8 cellular contexts compared by ENCODE assay signal in genomic region chr16:52191533-52192134, GRCh38.
DNase-seq lines count a peak whose midpoint lies in the region; ATAC-seq, FAIRE-seq and TF ChIP-seq lines count a peak whose summit lies in the region.

No MANE protein-coding gene starts in this region.

- RAD21 ChIA-PET in GM12878 (lab: Charles Lee; ENCODE audit: unreplicated experiment), result interaction anchor here (0.9 to 2.6 kb wide), 13 partner anchors 9 to 1092 kb away, joined by 3 to 65 read pairs (median 5); no protein-coding TSS in a partner anchor

- peak; percentile 91 for TF ChIP-seq CTCF in GM12878 (IDR thresholded peaks at IDR 0.05 in 2 of 3, conservative IDR thresholded peaks at IDR 0.05 in 1 of 3; ENCODE audit: control insufficient read depth in 2 of 3, extremely low read depth in 1 of 3, insufficient read depth in 1 of 3, low read depth in 3 of 3, low read length in 3 of 3)
- peak; percentile 59 to 87 (median 82) for TF ChIP-seq CTCF in spleen (IDR thresholded peaks at IDR 0.05 in 8 of 11, conservative IDR thresholded peaks at IDR 0.05 in 3 of 11)

- in situ Hi-C loops in GM12878 (cut with MboI), result loop anchor here (5.0 to 25.0 kb wide), 2 partner anchors 721 to 1096 kb away; no protein-coding TSS in a partner anchor

- no peak overlapping the region for H3K9ac ChIP-seq in GM12878 (ENCODE audit: control insufficient read depth, insufficient read depth, low read length)

- intact Hi-C loops in GM12878 (cut with micrococcal nuclease; ENCODE audit: unreplicated experiment) (loop anchor here (1.0 to 5.0 kb wide), 3 partner anchors 336 to 831 kb away; no protein-coding TSS in a partner anchor), spleen (cut with DNase I; ENCODE audit: low total_unique reads) (loop anchor here (10.0 kb wide), 1 partner anchor 723 kb away; no protein-coding TSS in a partner anchor)

- POLR2A ChIA-PET in GM12878 (lab: Charles Lee), result no interaction called here

- H2AFZ ChIP-seq in GM12878 (ENCODE audit: control insufficient read depth, low read depth, low read length), result peak overlapping the region; percentile 31

- no peaks in the 10 kb centered on the region for H3K79me2 ChIP-seq in GM12878 (ENCODE audit: control insufficient read depth, insufficient read depth, low read length)

- no peaks in the 10 kb centered on the region for H4K20me1 ChIP-seq in GM12878 (ENCODE audit: control insufficient read depth, insufficient read depth)

- H3K27ac ChIP-seq in GM12878 (ENCODE audit: control insufficient read depth, insufficient read depth) (no peak overlapping the region), spleen (no peak overlapping the region)

- H3K27me3 ChIP-seq in GM12878 (replicated peaks in 1 of 2; ENCODE audit: control insufficient read depth in 2 of 2, insufficient read depth in 2 of 2, low read length in 1 of 2) (no peaks in the 10 kb centered on the region), spleen (replicated peaks in 1 of 7) (no peaks in the 10 kb centered on the region)

- ATAC-seq in GM12878, result peak; percentile 69
- ATAC-seq in HG03521 (IDR thresholded peaks at IDR 0.05; ENCODE audit: unreplicated experiment), result no peak

- TF ChIP-seq POLR2A in GM12878 (IDR thresholded peaks at IDR 0.05; ENCODE audit: low read depth, low read length), result no peak
- TF ChIP-seq POLR2A in spleen (IDR thresholded peaks at IDR 0.05), result no peak

- peak; percentile 87 for DNase-seq in Ammon's horn (ENCODE audit: low spot score)
- peak; percentile 21 for DNase-seq in GM19240 (ENCODE audit: insufficient read length, low spot score)
- peak; percentile 65 for DNase-seq in NCI-H1436 (lab: John Stamatoyannopoulos, UW)
- peak; percentile 50 for DNase-seq in SW480 (ENCODE audit: low spot score)
- peak; percentile 15 for DNase-seq in GM12878 (ENCODE audit: low read depth, low spot score)
- DNase-seq in iPS-NIHi11 (ENCODE audit: low spot score), result peak; percentile 85
- DNase-seq in spleen, result peak; percentile 74

- H3K36me3 ChIP-seq in GM12878 (ENCODE audit: control insufficient read depth in 2 of 2, insufficient read depth in 2 of 2, low read length in 1 of 2) (no peaks in the 10 kb centered on the region), spleen (no peaks in the 10 kb centered on the region)

- H3K9me3 ChIP-seq in GM12878 (replicated peaks; ENCODE audit: control insufficient read depth, insufficient read depth, low read length) (no peaks in the 10 kb centered on the region), spleen (no peaks in the 10 kb centered on the region)

- FAIRE-seq in GM12878 (lab: Jason Lieb, UNC), result peak; percentile 62

- CTCF ChIA-PET in GM12878 (lab: Yijun Ruan, JAX), result interaction anchor here (0.6 to 6.1 kb wide), 50 partner anchors 9 to 1354 kb away, joined by 3 to 113 read pairs (median 4); no protein-coding TSS in a partner anchor

- 22% methylated on average over 7 of the region's 7 CpGs for WGBS in GM12878 (ENCODE audit: insufficient coverage, insufficient replicate concordance, low lambda C conversion rate, missing lambda C conversion rate)
- 52 to 59% (median 58%) methylated on average over 7 of the region's 7 CpGs for WGBS in spleen, 5 donors

- TF ChIP-seq RAD21 in GM12878 (IDR thresholded peaks at IDR 0.05; ENCODE audit: insufficient read depth, low read depth, low read length), result peak; percentile 85

- no peaks in the 10 kb centered on the region for H3K4me1 ChIP-seq in GM12878 (ENCODE audit: control insufficient read depth, insufficient read depth, low read length)
- no peaks in the 10 kb centered on the region for H3K4me1 ChIP-seq in spleen

- SMC1A ChIA-PET in GM12878 (lab: Charles Lee; ENCODE audit: uncharacterized antibody, unreplicated experiment), result interaction anchor here (0.6 to 4.7 kb wide), 23 partner anchors 9 to 830 kb away, joined by 3 to 85 read pairs (median 5); no protein-coding TSS in a partner anchor

- BruUV-seq in GM12878 (replicated peaks; lab: Mats Ljungman, UMichigan), result no TSS peak

- H3K4me3 ChIP-seq in GM12878 (no peak overlapping the region), spleen (no peak overlapping the region)

- no peak for TF ChIP-seq EP300 in GM12878 (IDR thresholded peaks at IDR 0.05; ENCODE audit: borderline replicate concordance in 1 of 2, control insufficient read depth in 1 of 2, low read depth in 2 of 2, low read length in 2 of 2)

- no peak overlapping the region for H3K4me2 ChIP-seq in GM12878 (ENCODE audit: control insufficient read depth, insufficient read depth)

TF ChIP-seq in GM12878, 131 proteins besides CTCF, POLR2A, EP300 and RAD21:
- TF ChIP-seq ATF2 (IDR thresholded peaks at IDR 0.05; ENCODE audit: low read length) (no peak), TCF3 (IDR thresholded peaks at IDR 0.05; ENCODE audit: borderline replicate concordance, insufficient read depth, low read depth, low read length) (no peak), YY1 (IDR thresholded peaks at IDR 0.05; ENCODE audit: low read depth, low read length) (peak; percentile 93), PML (IDR thresholded peaks at IDR 0.05; ENCODE audit: low read length) (no peak), NRF1 (conservative IDR thresholded peaks at IDR 0.05; ENCODE audit: low read depth, low read length) (no peak), SMC3 (IDR thresholded peaks at IDR 0.05; ENCODE audit: borderline replicate concordance, low read length) (peak; percentile 86), ZNF207 (IDR thresholded peaks at IDR 0.05; ENCODE audit: borderline replicate concordance) (no peak)
TF ChIP-seq in GM12878: peak in this region for 2.

Comparison
In these comparisons a context has a peak if more than half of its experiments do, and no peak if none do; other contexts are left out.
1. DNase-seq: peak in every context shown above with its lines; median percentile 87 in Ammon's horn; 85 in iPS-NIHi11; 74 in spleen; 65 in NCI-H1436; 50 in SW480; 21 in GM19240; 15 in GM12878.